ENCODE assay signal across 8 cellular contexts in genomic region chr3:194493997-194494927, GRCh38. TPM values are rescaled to one million over a fixed set of nuclear protein-coding genes. Genes with fewer than 3 reads are reported as not detected.
DNase-seq lines count a peak whose midpoint lies in the region; ATAC-seq and TF ChIP-seq lines count a peak whose summit lies in the region.
"Not testable (repeated sequence)": the region's sequence is repeated elsewhere in the genome, so short reads cannot be mapped to it uniquely, and the experiment has no call there.

No MANE protein-coding gene starts in this region.

- TF ChIP-seq EP300 in stomach (IDR thresholded peaks at IDR 0.05): not testable (repeated sequence)

- not testable (repeated sequence) for H3K4me3 Mint-ChIP-seq in activated naive CD4-positive, alpha-beta T cell treated with anti-CD3 and anti-CD28 coated beads, Interleukin-2, amount 10 ng/mL, durations not matched to agents 7 days and 5 days

- H3K27ac Mint-ChIP-seq in activated naive CD4-positive, alpha-beta T cell treated with anti-CD3 and anti-CD28 coated beads, Interleukin-2, amount 10 ng/mL, durations not matched to agents 7 days and 5 days: peak overlapping the region; percentile 53

- H3K27ac ChIP-seq in HEK293 (ENCODE audit: extremely low read depth, low read depth, low read length); lung (ENCODE audit: low read depth in 1 of 2, low read length in 1 of 2): not testable (repeated sequence)
- H3K27ac ChIP-seq in Panc1 (ENCODE audit: low read length): peak overlapping the region; percentile 54; the same call in 1 of the 2 replicates
- peak overlapping the region in 4 of 5 donors; percentile 54 to 63 (median 56) for H3K27ac ChIP-seq in stomach

- intact Hi-C loops in Panc1 (cut with micrococcal nuclease; ENCODE audit: unreplicated experiment); stomach (cut with DNase I; ENCODE audit: low total_unique reads): not testable (repeated sequence)

- peak; percentile 66 for ATAC-seq in Panc1
- ATAC-seq in lung (ENCODE audit: insufficient read depth, low FRiP score): not testable (repeated sequence)

- H3K4me1 ChIP-seq in HEK293 (ENCODE audit: control insufficient read depth, insufficient read depth, low read length); lung (ENCODE audit: control insufficient read depth in 2 of 2, insufficient read depth in 2 of 2, low read length in 2 of 2): not testable (repeated sequence)
- H3K4me1 ChIP-seq in Panc1 (ENCODE audit: control insufficient read depth, insufficient read depth, low read length) (peaks cover 30% of the 10 kb centered on the region), stomach (peaks cover 8 to 51% (median 27%) of the 10 kb centered on the region in 4 donors)

- not testable (repeated sequence) for H3K4me3 ChIP-seq in HEK293 (ENCODE audit: low read depth, low read length); Panc1 (ENCODE audit: low read depth in 2 of 2, low read length in 2 of 2); choroid plexus epithelial cell (ENCODE audit: low read depth, low read length); fibroblast of villous mesenchyme (ENCODE audit: low read depth, low read length); lung; stomach

- not testable (repeated sequence) for BruUV-seq in Panc1 (replicated peaks; lab: Mats Ljungman, UMichigan)

- POLR2A ChIA-PET in HEK293 (lab: Yijun Ruan, JAX): not testable (repeated sequence)
- POLR2A ChIA-PET in Panc1 (lab: Charles Lee): interaction anchor here (0.7 kb wide), 1 partner anchor 250 kb away, joined by 3 read pairs; no protein-coding TSS in a partner anchor

- not testable (repeated sequence) for H3K36me3 Mint-ChIP-seq in activated naive CD4-positive, alpha-beta T cell treated with anti-CD3 and anti-CD28 coated beads, Interleukin-2, amount 10 ng/mL, durations not matched to agents 7 days and 5 days

- H3K27me3 Mint-ChIP-seq in activated naive CD4-positive, alpha-beta T cell treated with anti-CD3 and anti-CD28 coated beads, Interleukin-2, amount 10 ng/mL, durations not matched to agents 7 days and 5 days: not testable (repeated sequence)

- H3K4me1 Mint-ChIP-seq in activated naive CD4-positive, alpha-beta T cell treated with anti-CD3 and anti-CD28 coated beads, Interleukin-2, amount 10 ng/mL, durations not matched to agents 7 days and 5 days: peaks cover 23% of the 10 kb centered on the region

- TF ChIP-seq POLR2A in stomach (IDR thresholded peaks at IDR 0.05): not testable (repeated sequence)

- not testable (repeated sequence) for H3K36me3 ChIP-seq in HEK293 (ENCODE audit: control insufficient read depth in 2 of 2, insufficient read depth in 1 of 2, low read length in 2 of 2); Panc1 (ENCODE audit: control insufficient read depth, insufficient read depth, low read length); lung (ENCODE audit: control insufficient read depth in 2 of 2, insufficient read depth in 2 of 2, low read length in 2 of 2); stomach

- H3K27me3 ChIP-seq in Panc1 (ENCODE audit: control insufficient read depth, insufficient read depth, low read length); lung (ENCODE audit: control insufficient read depth, insufficient read depth); stomach: not testable (repeated sequence)

- CTCF ChIA-PET in HEK293 (lab: Yijun Ruan, JAX); activated naive CD4-positive, alpha-beta T cell treated with anti-CD3 and anti-CD28 coated beads, Interleukin-2, amount 10 ng/mL, durations not matched to agents 7 days and 5 days (lab: Charles Lee): not testable (repeated sequence)
- CTCF ChIA-PET in Panc1 (lab: Charles Lee): interaction anchor here (0.5 kb wide), 1 partner anchor 403 kb away, joined by 4 read pairs; no protein-coding TSS in a partner anchor

- not testable (repeated sequence) for TF ChIP-seq CTCF in HEK293 (tag by site-specific recombination; IDR thresholded peaks at IDR 0.05); Panc1 (IDR thresholded peaks at IDR 0.05); choroid plexus epithelial cell (conservative IDR thresholded peaks at IDR 0.05; ENCODE audit: low read depth, low read length); fibroblast of villous mesenchyme (IDR thresholded peaks at IDR 0.05; ENCODE audit: insufficient read depth, low read depth, low read length); lung (IDR thresholded peaks at IDR 0.05; ENCODE audit: control extremely low read depth, extremely low read depth); stomach (IDR thresholded peaks at IDR 0.05)

- not testable (repeated sequence) for H3K9me3 Mint-ChIP-seq in activated naive CD4-positive, alpha-beta T cell treated with anti-CD3 and anti-CD28 coated beads, Interleukin-2, amount 10 ng/mL, durations not matched to agents 7 days and 5 days

- in situ Hi-C loops in Panc1 (cut with HindIII; ENCODE audit: low pct_unique_long_range_greater_than_20kb, low sequenced_read_pairs): not testable (repeated sequence)

- DNase-seq in AG20443 (ENCODE audit: low spot score): peak; percentile 73
- peak; percentile 36 for DNase-seq in Panc1 (ENCODE audit: low read depth, low spot score)
- DNase-seq in activated naive CD4-positive, alpha-beta T cell treated with anti-CD3 and anti-CD28 coated beads, Interleukin-2, amount 10 ng/mL, durations not matched to agents 7 days and 5 days; stomach: not testable (repeated sequence)
- DNase-seq in choroid plexus epithelial cell (ENCODE audit: low read depth): peak; percentile 86
- peak; percentile 95 for DNase-seq in fibroblast of villous mesenchyme (ENCODE audit: low read depth)
- DNase-seq in lung (ENCODE audit: low spot score): peak; percentile 24

- not testable (repeated sequence) for H3K9me3 ChIP-seq in HEK293 (ENCODE audit: control insufficient read depth, insufficient read depth, low read depth, low read length); Panc1 (ENCODE audit: control insufficient read depth, insufficient read depth, low read depth, low read length); lung (ENCODE audit: control insufficient read depth in 2 of 2, insufficient read depth in 1 of 2, low read length in 1 of 2); stomach

- 89 to 95% methylated on average over 10 of the region's 10 CpGs for WGBS in lung, 2 donors
- WGBS in stomach, 5 donors: 37 to 65% (median 60%) methylated on average over 10 of the region's 10 CpGs

TF ChIP-seq in HEK293, 187 proteins besides CTCF, POLR2A, EP300 and RAD21 (continues in another document):
- peak; percentile 81 for TF ChIP-seq FEZF1 (tag by site-specific recombination; IDR thresholded peaks at IDR 0.05)
- TF ChIP-seq WT1 (tag by site-specific recombination; IDR thresholded peaks at IDR 0.05): peak; percentile 48; the same call in 1 of the 2 replicates
- TF ChIP-seq TCF7L2 (IDR thresholded peaks at IDR 0.05; ENCODE audit: borderline replicate concordance, low read depth, low read length): 0 out of 2 replicates have a peak, but pooled peaks have one; percentile 24
- TF ChIP-seq ZBTB17 (tag by site-specific recombination; IDR thresholded peaks at IDR 0.05): peak; percentile 38; the same call in 1 of the 2 replicates
- TF ChIP-seq ZNF600 (tag by site-specific recombination; IDR thresholded peaks at IDR 0.05): peak; percentile 18; the same call in 1 of the 2 replicates
- 0 out of 2 replicates have a peak, but pooled peaks have one; percentile 21 for TF ChIP-seq HIC1 (tag by site-specific recombination; IDR thresholded peaks at IDR 0.05)
- TF ChIP-seq BCL6B (tag by site-specific recombination; IDR thresholded peaks at IDR 0.05): peak; percentile 90
- TF ChIP-seq IKZF3 (tag by site-specific recombination; IDR thresholded peaks at IDR 0.05): 0 out of 2 replicates have a peak, but pooled peaks have one; percentile 22
- 0 out of 2 replicates have a peak, but pooled peaks have one; percentile 13 for TF ChIP-seq OSR2 (tag by site-specific recombination; IDR thresholded peaks at IDR 0.05)

RNA-seq across cellular contexts. Expression of gene ATP13A3, which starts 7.5 kb away (rescaled TPM):
- total RNA-seq in Panc1 (2021; ENCODE audit: unreplicated experiment) (169 TPM), fibroblast of villous mesenchyme (190 and 228 TPM in 2 replicates), lung (100 to 1,000 TPM in 1 of 2 donors, 10 to 100 TPM in 1; 92.0 to 166 TPM), stomach (100 to 1,000 TPM in 1 of 5 donors, 10 to 100 TPM in 4; 15.4 to 332 (median 33.0) TPM)
- 34.8 TPM for polyA plus RNA-seq in Panc1 (2012; ENCODE audit: insufficient read length)
- polyA plus RNA-seq in lung (10 to 100 TPM; 26.6 to 58.9 TPM), stomach (10 to 100 TPM; 11.2 to 11.9 (median 11.6) TPM)
